9 cellular contexts compared by ENCODE assay signal in the genomic region with DNA sequence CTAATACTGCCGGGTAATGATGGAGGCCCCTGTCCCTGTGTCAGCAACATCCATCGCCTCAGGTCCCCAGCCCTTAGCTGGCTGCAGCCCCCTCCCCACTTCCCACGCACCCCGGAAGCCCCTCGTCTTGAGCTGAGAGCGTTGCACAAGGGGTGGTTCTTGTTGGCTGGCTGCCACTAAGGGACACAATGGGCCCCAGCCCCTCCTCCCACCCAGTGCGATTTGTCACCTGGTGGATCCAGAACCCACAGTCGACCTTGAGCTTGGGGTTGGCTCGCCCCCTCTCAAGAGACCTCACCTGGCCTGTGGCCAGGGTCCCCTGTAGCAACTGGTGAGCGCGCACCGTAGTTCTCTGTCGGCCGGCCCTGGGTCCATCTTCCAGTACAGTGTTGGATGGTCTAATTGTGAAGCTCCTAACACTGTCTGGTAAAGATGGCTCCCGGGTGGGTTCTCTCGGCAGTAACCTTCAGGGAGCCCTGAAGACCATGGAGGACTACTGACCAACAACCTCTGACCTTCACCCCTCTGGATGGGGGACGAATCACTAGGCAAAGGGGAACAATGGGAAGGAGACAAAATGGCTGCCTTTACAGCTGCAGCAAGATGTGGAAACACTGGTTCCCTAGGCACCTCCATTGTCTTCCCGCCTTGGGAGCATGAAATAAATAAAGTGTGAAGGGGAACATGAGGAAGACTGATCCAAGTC. TPM values are rescaled to one million over a fixed set of nuclear protein-coding genes. Genes with fewer than 3 reads are reported as not detected.
DNase-seq lines count a peak whose midpoint lies in the region; ATAC-seq, FAIRE-seq and TF ChIP-seq lines count a peak whose summit lies in the region.
"Had no signal": no experiment of that assay in that cellular context is flagged by ENCODE, and none has a peak within 500 bp of the region (broad histone marks: within the 10 kb centered on the region; RNA-seq: fewer than 3 reads in every experiment).

No MANE protein-coding gene starts in this region.

- ATAC-seq in T-helper 17 cell (no peak), HG02588 (IDR thresholded peaks at IDR 0.05; ENCODE audit: unreplicated experiment) (no peak)

- peaks cover 2% of the 10 kb centered on the region for H3K36me3 Mint-ChIP-seq in T-helper 17 cell (ENCODE audit: low read depth)

- H3K27me3 ChIP-seq in iPS-18a (ENCODE audit: control insufficient read depth, insufficient read depth, low read length): no peaks in the 10 kb centered on the region
- no peaks in the 10 kb centered on the region for H3K27me3 ChIP-seq in stomach smooth muscle (ENCODE audit: control insufficient read depth in 1 of 2, insufficient read depth in 2 of 2, low read length in 2 of 2)

- H3K9me3 ChIP-seq in T-helper 17 cell (ENCODE audit: control insufficient read depth, low read length, poor library complexity, severe bottlenecking) (no peaks in the 10 kb centered on the region), iPS-18a (ENCODE audit: control insufficient read depth, low read depth, low read length) (no peaks in the 10 kb centered on the region), stomach smooth muscle (ENCODE audit: control insufficient read depth in 2 of 2, low read length in 2 of 2) (no peaks in the 10 kb centered on the region)

- intact Hi-C loops in head of caudate nucleus (cut with DNase I): no loop called here

- H3K27ac ChIP-seq in iPS-18a (ENCODE audit: low read length): peak overlapping the region; percentile 55
- peak overlapping the region; percentile 78 for H3K27ac ChIP-seq in stomach smooth muscle (ENCODE audit: low read length)

- H3K4me3 ChIP-seq in iPS-18a (ENCODE audit: low read length): no peak overlapping the region
- H3K4me3 ChIP-seq in stomach smooth muscle (ENCODE audit: low read length in 2 of 2): no peak overlapping the region

- peak overlapping the region; percentile 89 for H3K27ac Mint-ChIP-seq in T-helper 17 cell

- FAIRE-seq in D721Med (lab: Jason Lieb, UNC): no peak

- peaks cover 40% of the 10 kb centered on the region for H3K4me1 Mint-ChIP-seq in T-helper 17 cell

- H3K9ac ChIP-seq in iPS-18a (ENCODE audit: low read length) (no peak overlapping the region), stomach smooth muscle (ENCODE audit: low read length in 2 of 2) (peak overlapping the region; percentile 25 to 60)

- DNase-seq in activated CD8-positive, alpha-beta memory T cell treated with anti-CD3 and anti-CD28 coated beads for 24 hours: peak; percentile 67
- DNase-seq in activated CD8-positive, alpha-beta memory T cell treated with anti-CD3 and anti-CD28 coated beads, Interleukin-2, amount 50 U/mL, for 4 hours: no peak
- DNase-seq in T-helper 17 cell (no peak), head of caudate nucleus (no peak), D721Med (ENCODE audit: insufficient read length, low spot score) (no peak)

- H3K4me3 Mint-ChIP-seq in T-helper 17 cell: no peak overlapping the region

- peaks cover 22% of the 10 kb centered on the region for H3K4me1 ChIP-seq in iPS-18a (ENCODE audit: control insufficient read depth, low read depth, low read length)
- H3K4me1 ChIP-seq in stomach smooth muscle (ENCODE audit: control insufficient read depth, insufficient read depth, low read length): peaks cover 47% of the 10 kb centered on the region

- peaks cover 44% of the 10 kb centered on the region for H3K36me3 ChIP-seq in iPS-18a (ENCODE audit: control insufficient read depth, low read depth, low read length)
- H3K36me3 ChIP-seq in stomach smooth muscle (ENCODE audit: control insufficient read depth in 2 of 2, insufficient read depth in 2 of 2, low read length in 2 of 2): peaks cover 34% of the 10 kb centered on the region in 2 donors

- no peak for TF ChIP-seq CTCF in D721Med (IDR thresholded peaks at IDR 0.05; ENCODE audit: insufficient read depth, missing control alignments)

- no peaks in the 10 kb centered on the region for H3K27me3 Mint-ChIP-seq in T-helper 17 cell

RNA-seq across cellular contexts. Expression of a gene that starts 6.6 kb away (rescaled TPM):
- total RNA-seq in T-helper 17 cell: 100 to 1,000 TPM; 145 to 150 TPM

RNA-seq across cellular contexts. Expression of a gene that starts 6.8 kb away (rescaled TPM):
- total RNA-seq in T-helper 17 cell: 10 to 100 TPM; 36.2 to 36.9 TPM

RNA-seq across cellular contexts. Expression of a gene that starts 12.7 kb away (rescaled TPM):
- total RNA-seq in T-helper 17 cell: 100 to 1,000 TPM; 115 to 177 TPM

RNA-seq across cellular contexts. Expression of a gene that starts 20.1 kb away (rescaled TPM):
- total RNA-seq in T-helper 17 cell: 100 to 1,000 TPM; 192 to 226 TPM

RNA-seq across cellular contexts. Expression of a gene that starts 20.3 kb away (rescaled TPM):
- not detected for total RNA-seq in T-helper 17 cell
- total RNA-seq: epithelial cell of proximal tubule had no signal
